ENCODE assay signal across 1 cellular context in the genomic region with DNA sequence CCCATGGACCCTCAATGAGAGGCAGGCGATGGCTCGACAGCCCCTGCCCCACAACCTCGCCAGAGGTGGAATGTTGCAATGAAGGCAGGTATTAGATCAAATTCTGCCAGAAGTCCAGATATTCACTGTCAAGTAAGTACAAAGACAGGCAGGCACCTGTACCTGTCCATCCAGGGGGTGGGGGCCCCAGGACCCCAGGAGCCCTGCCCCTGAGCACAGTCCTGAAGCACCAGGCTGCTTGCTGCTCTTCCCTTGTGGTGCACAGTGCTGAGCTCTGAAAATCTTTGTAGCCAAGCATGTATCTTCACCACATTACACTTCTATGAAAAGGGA.
TF ChIP-seq lines count a peak whose summit lies in the region.

No MANE protein-coding gene starts in this region.

TF ChIP-seq in GM12878, 131 proteins besides CTCF, POLR2A, EP300 and RAD21 (continued from another document):
- TF ChIP-seq, protein P1, sequence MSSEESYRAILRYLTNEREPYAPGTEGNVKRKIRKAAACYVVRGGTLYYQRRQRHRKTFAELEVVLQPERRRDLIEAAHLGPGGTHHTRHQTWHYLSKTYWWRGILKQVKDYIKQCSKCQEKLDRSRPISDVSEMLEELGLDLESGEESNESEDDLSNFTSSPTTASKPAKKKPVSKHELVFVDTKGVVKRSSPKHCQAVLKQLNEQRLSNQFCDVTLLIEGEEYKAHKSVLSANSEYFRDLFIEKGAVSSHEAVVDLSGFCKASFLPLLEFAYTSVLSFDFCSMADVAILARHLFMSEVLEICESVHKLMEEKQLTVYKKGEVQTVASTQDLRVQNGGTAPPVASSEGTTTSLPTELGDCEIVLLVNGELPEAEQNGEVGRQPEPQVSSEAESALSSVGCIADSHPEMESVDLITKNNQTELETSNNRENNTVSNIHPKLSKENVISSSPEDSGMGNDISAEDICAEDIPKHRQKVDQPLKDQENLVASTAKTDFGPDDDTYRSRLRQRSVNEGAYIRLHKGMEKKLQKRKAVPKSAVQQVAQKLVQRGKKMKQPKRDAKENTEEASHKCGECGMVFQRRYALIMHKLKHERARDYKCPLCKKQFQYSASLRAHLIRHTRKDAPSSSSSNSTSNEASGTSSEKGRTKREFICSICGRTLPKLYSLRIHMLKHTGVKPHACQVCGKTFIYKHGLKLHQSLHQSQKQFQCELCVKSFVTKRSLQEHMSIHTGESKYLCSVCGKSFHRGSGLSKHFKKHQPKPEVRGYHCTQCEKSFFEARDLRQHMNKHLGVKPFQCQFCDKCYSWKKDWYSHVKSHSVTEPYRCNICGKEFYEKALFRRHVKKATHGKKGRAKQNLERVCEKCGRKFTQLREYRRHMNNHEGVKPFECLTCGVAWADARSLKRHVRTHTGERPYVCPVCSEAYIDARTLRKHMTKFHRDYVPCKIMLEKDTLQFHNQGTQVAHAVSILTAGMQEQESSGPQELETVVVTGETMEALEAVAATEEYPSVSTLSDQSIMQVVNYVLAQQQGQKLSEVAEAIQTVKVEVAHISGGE (CRISPR knock-in tag; IDR thresholded peaks at IDR 0.05): no peak
- TF ChIP-seq NR2F1 (conservative IDR thresholded peaks at IDR 0.05): no peak
- TF ChIP-seq NRF1 (conservative IDR thresholded peaks at IDR 0.05; ENCODE audit: low read depth, low read length): no peak
- no peak for TF ChIP-seq STAT3 (IDR thresholded peaks at IDR 0.05; ENCODE audit: low read depth, low read length)
- no peak for TF ChIP-seq JUND (IDR thresholded peaks at IDR 0.05; ENCODE audit: low read depth, low read length)
- TF ChIP-seq HDGF (IDR thresholded peaks at IDR 0.05): no peak
- no peak for TF ChIP-seq IRF4 (IDR thresholded peaks at IDR 0.05; ENCODE audit: low read depth, low read length)
- TF ChIP-seq TCF3 (IDR thresholded peaks at IDR 0.05; ENCODE audit: borderline replicate concordance, insufficient read depth, low read depth, low read length): no peak
- TF ChIP-seq, protein P2, sequence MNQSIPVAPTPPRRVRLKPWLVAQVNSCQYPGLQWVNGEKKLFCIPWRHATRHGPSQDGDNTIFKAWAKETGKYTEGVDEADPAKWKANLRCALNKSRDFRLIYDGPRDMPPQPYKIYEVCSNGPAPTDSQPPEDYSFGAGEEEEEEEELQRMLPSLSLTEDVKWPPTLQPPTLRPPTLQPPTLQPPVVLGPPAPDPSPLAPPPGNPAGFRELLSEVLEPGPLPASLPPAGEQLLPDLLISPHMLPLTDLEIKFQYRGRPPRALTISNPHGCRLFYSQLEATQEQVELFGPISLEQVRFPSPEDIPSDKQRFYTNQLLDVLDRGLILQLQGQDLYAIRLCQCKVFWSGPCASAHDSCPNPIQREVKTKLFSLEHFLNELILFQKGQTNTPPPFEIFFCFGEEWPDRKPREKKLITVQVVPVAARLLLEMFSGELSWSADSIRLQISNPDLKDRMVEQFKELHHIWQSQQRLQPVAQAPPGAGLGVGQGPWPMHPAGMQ (IDR thresholded peaks at IDR 0.05; ENCODE audit: borderline replicate concordance): no peak
- TF ChIP-seq EED (IDR thresholded peaks at IDR 0.05; ENCODE audit: low read depth): no peak
- no peak for TF ChIP-seq PAX5 (IDR thresholded peaks at IDR 0.05; ENCODE audit: borderline replicate concordance, low read depth, low read length)
- TF ChIP-seq, protein P3, sequence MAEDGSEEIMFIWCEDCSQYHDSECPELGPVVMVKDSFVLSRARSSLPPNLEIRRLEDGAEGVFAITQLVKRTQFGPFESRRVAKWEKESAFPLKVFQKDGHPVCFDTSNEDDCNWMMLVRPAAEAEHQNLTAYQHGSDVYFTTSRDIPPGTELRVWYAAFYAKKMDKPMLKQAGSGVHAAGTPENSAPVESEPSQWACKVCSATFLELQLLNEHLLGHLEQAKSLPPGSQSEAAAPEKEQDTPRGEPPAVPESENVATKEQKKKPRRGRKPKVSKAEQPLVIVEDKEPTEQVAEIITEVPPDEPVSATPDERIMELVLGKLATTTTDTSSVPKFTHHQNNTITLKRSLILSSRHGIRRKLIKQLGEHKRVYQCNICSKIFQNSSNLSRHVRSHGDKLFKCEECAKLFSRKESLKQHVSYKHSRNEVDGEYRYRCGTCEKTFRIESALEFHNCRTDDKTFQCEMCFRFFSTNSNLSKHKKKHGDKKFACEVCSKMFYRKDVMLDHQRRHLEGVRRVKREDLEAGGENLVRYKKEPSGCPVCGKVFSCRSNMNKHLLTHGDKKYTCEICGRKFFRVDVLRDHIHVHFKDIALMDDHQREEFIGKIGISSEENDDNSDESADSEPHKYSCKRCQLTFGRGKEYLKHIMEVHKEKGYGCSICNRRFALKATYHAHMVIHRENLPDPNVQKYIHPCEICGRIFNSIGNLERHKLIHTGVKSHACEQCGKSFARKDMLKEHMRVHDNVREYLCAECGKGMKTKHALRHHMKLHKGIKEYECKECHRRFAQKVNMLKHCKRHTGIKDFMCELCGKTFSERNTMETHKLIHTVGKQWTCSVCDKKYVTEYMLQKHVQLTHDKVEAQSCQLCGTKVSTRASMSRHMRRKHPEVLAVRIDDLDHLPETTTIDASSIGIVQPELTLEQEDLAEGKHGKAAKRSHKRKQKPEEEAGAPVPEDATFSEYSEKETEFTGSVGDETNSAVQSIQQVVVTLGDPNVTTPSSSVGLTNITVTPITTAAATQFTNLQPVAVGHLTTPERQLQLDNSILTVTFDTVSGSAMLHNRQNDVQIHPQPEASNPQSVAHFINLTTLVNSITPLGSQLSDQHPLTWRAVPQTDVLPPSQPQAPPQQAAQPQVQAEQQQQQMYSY (CRISPR knock-in tag; IDR thresholded peaks at IDR 0.05): no peak
- TF ChIP-seq SUPT20H (IDR thresholded peaks at IDR 0.05; ENCODE audit: borderline replicate concordance, control insufficient read depth, low read depth, low read length): no peak
